Comparison of ENCODE assay signal across 8 cellular contexts in the genomic region with DNA sequence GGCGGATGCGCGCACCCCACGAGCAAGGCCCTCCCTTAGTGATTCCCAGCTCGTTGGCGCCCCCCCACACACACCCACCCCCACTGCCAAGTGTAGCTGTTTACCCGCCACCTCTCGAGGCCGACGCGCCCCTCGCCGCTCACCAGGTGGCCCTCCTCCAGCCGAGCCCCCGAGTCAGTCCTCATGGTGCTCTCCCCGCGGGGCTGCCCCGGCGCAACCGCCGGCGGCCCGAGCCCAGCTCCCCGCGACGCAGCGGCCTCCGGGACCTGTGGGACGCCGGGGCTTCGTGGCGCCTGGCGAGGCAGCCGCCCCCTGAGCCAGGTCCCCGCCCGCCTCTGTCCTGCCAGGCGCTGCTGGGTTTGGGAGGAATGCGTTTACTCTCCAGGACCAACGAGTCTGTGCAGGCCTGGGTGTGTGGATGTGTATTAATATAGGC. TPM values are rescaled to one million over a fixed set of nuclear protein-coding genes. Genes with fewer than 3 reads are reported as not detected.
DNase-seq lines count a peak whose midpoint lies in the region; FAIRE-seq and TF ChIP-seq lines count a peak whose summit lies in the region.

A gene with protein sequence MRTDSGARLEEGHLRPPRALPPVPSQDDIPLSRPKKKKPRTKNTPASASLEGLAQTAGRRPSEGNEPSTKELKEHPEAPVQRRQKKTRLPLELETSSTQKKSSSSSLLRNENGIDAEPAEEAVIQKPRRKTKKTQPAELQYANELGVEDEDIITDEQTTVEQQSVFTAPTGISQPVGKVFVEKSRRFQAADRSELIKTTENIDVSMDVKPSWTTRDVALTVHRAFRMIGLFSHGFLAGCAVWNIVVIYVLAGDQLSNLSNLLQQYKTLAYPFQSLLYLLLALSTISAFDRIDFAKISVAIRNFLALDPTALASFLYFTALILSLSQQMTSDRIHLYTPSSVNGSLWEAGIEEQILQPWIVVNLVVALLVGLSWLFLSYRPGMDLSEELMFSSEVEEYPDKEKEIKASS (minus strand): TSS at position 288 of the 436 bp plus-strand sequence. CDS start 103 bp downstream, at position 185.

- H2AK5ac ChIP-seq in H9 (ENCODE audit: insufficient read length, low read length): no peak within 1 kb of the TSS

- H3K4me1 ChIP-seq in H9 (ENCODE audit: insufficient read depth, low read length): no peaks in the 10 kb centered on the region
- peaks cover 29% of the 10 kb centered on the region for H3K4me1 ChIP-seq in Loucy (ENCODE audit: insufficient read depth, low read length, poor library complexity, severe bottlenecking)

- H3K79me2 ChIP-seq in H9 (ENCODE audit: insufficient read depth, low read length): no peaks in the 10 kb centered on the region
- H3K79me2 ChIP-seq in Loucy (ENCODE audit: insufficient read depth, low read length): peaks cover 28% of the 10 kb centered on the region
- H3K79me2 ChIP-seq in neural cell (replicated peaks; ENCODE audit: insufficient read depth, low read length): peaks cover 28% of the 10 kb centered on the region

- no peak for TF ChIP-seq EP300 in neural cell (conservative IDR thresholded peaks at IDR 0.05; ENCODE audit: poor library complexity, severe bottlenecking)

- WGBS in H9 (ENCODE audit: extremely low coverage, insufficient read length, low lambda C conversion rate): no CpG with 5 or more reads among the region's 39 CpGs

- no peaks in the 10 kb centered on the region for H3K23me2 ChIP-seq in H9 (ENCODE audit: insufficient read length, low read depth, low read length, poor library complexity, severe bottlenecking)

- H3K36me3 ChIP-seq in Loucy (ENCODE audit: insufficient read depth, low read length) (peaks cover 3% of the 10 kb centered on the region; the same call in 1 of the 2 replicates), neural cell (ENCODE audit: insufficient read depth, low read length) (no peaks in the 10 kb centered on the region)

- peak within 1 kb of the TSS; percentile 98 to 99 (median 98) for H3K27ac Mint-ChIP-seq in H9

- no peak for FAIRE-seq in urothelium cell line (lab: Jason Lieb, UNC)

- H4K91ac ChIP-seq in H9 (ENCODE audit: insufficient read length, low read depth, low read length): no peak within 1 kb of the TSS

- H2BK20ac ChIP-seq in H9 (ENCODE audit: low read depth, low read length, poor library complexity, severe bottlenecking): no peak within 1 kb of the TSS

- H4K20me1 ChIP-seq in H9 (ENCODE audit: control insufficient read depth, insufficient read depth, insufficient read length): no peaks in the 10 kb centered on the region
- H4K20me1 ChIP-seq in Loucy (ENCODE audit: insufficient read depth, low read length, poor library complexity, severe bottlenecking): no peaks in the 10 kb centered on the region
- no peaks in the 10 kb centered on the region for H4K20me1 ChIP-seq in neural cell (ENCODE audit: insufficient read depth)

- H3K9me3 ChIP-seq in H9 (ENCODE audit: control insufficient read depth, low read depth, low read length): no peaks in the 10 kb centered on the region
- H3K9me3 ChIP-seq in Loucy (ENCODE audit: insufficient read depth, low read depth, low read length): no peaks in the 10 kb centered on the region
- no peaks in the 10 kb centered on the region for H3K9me3 ChIP-seq in neural cell (ENCODE audit: low read length)

- H3K9me2 ChIP-seq in Loucy (replicated peaks; ENCODE audit: low read depth, low read length) (no peaks in the 10 kb centered on the region), neural cell (ENCODE audit: insufficient read depth, low read length) (no peaks in the 10 kb centered on the region)

- H3K27ac ChIP-seq in H9 (ENCODE audit: insufficient read length, low read depth, low read length): peak within 1 kb of the TSS; percentile 79
- peak within 1 kb of the TSS; percentile 74 for H3K27ac ChIP-seq in neural cell (ENCODE audit: low read length)

- H2BK120ac ChIP-seq in H9 (ENCODE audit: low read depth, low read length, poor library complexity, severe bottlenecking): peak within 1 kb of the TSS; percentile 92

- no peak within 1 kb of the TSS for H2BK12ac ChIP-seq in H9 (ENCODE audit: insufficient read length, low read depth, low read length)

- TF ChIP-seq CTCF in H9 (conservative IDR thresholded peaks at IDR 0.05): no peak
- TF ChIP-seq CTCF in Loucy (conservative IDR thresholded peaks at IDR 0.05; ENCODE audit: low read length): no peak; the same call in 1 of the 2 replicates
- no peak for TF ChIP-seq CTCF in fibroblast of villous mesenchyme (IDR thresholded peaks at IDR 0.05; ENCODE audit: insufficient read depth, low read depth, low read length)
- no peak for TF ChIP-seq CTCF in neural cell (IDR thresholded peaks at IDR 0.05; ENCODE audit: poor library complexity, severe bottlenecking)

- no peaks in the 10 kb centered on the region; the same call in 1 of the 2 replicates for H3K27me3 Mint-ChIP-seq in H9 (ENCODE audit: low read depth)

- no peaks in the 10 kb centered on the region for H3K79me1 ChIP-seq in H9 (ENCODE audit: insufficient read depth, low read depth, low read length, poor library complexity, severe bottlenecking)

- H3K4me2 ChIP-seq in H9 (ENCODE audit: insufficient read depth, insufficient read length, low read length) (peak within 1 kb of the TSS; percentile 88), Loucy (ENCODE audit: low read depth, low read length, poor library complexity, severe bottlenecking) (peak within 1 kb of the TSS; percentile 94), neural cell (ENCODE audit: low read length) (peak within 1 kb of the TSS; percentile 53)

- peak within 1 kb of the TSS; percentile 90 to 97 for H3K4me3 Mint-ChIP-seq in H9

- peaks cover 0 to 7% (median 2%) of the 10 kb centered on the region in 3 experiments; a peak in 5 of 7 replicates for H3K36me3 Mint-ChIP-seq in H9 (ENCODE audit: insufficient read depth in 1 of 3, low read depth in 3 of 3)

- H3K4ac ChIP-seq in H9 (ENCODE audit: low read depth, low read length): no peak within 1 kb of the TSS; the same call in 1 of the 2 replicates

- H2BK15ac ChIP-seq in H9 (ENCODE audit: low read depth, low read length): no peak within 1 kb of the TSS; the same call in 1 of the 2 replicates

- H3K14ac ChIP-seq in H9 (ENCODE audit: insufficient read depth, low read length): peak within 1 kb of the TSS; percentile 98; the same call in 1 of the 2 replicates

- no peaks in the 10 kb centered on the region for H3K9me3 Mint-ChIP-seq in H9

- H2BK5ac ChIP-seq in H9 (ENCODE audit: insufficient read length, low read length): peak within 1 kb of the TSS; percentile 33

- H3T11ph ChIP-seq in H9 (ENCODE audit: low read length): no peak within 1 kb of the TSS

- DNase-seq in NCI-H146 (lab: John Stamatoyannopoulos, UW) (peak; percentile 28), NCI-H146 treated with DMSO at 0.1 percent for 48 hours (lab: John Stamatoyannopoulos, UW; ENCODE audit: unreplicated experiment) (no peak), H9 (peak; percentile 39), fibroblast of villous mesenchyme (ENCODE audit: low read depth) (peak; percentile 11), urothelium cell line (ENCODE audit: low spot score) (peak; percentile 68)
- DNase-seq in activated CD8-positive, alpha-beta memory T cell treated with anti-CD3 and anti-CD28 coated beads, Interleukin-2, amount 50 U/mL, for 48 hours: peak; percentile 75

- TF ChIP-seq RAD21 in neural cell (conservative IDR thresholded peaks at IDR 0.05): no peak

- peak within 1 kb of the TSS; percentile 96 for H3K18ac ChIP-seq in H9 (ENCODE audit: insufficient read length, low read depth, low read length)

- H3F3A ChIP-seq in Loucy (ENCODE audit: low read depth): peaks cover 3% of the 10 kb centered on the region; the same call in 1 of the 2 replicates
- H3F3A ChIP-seq in neural cell (ENCODE audit: insufficient read depth, low read length, poor library complexity, severe bottlenecking): no peaks in the 10 kb centered on the region

- H3K23ac ChIP-seq in H9 (ENCODE audit: insufficient read length, low read depth, low read length): no peak within 1 kb of the TSS

- peak within 1 kb of the TSS; percentile 79 for H3K4me3 ChIP-seq in Loucy (ENCODE audit: low read length, poor library complexity, severe bottlenecking)
- H3K4me3 ChIP-seq in fibroblast of villous mesenchyme (ENCODE audit: low read depth, low read length): peak within 1 kb of the TSS; percentile 96
- H3K4me3 ChIP-seq in neural cell (ENCODE audit: low read length): peak within 1 kb of the TSS; percentile 74

- no peaks in the 10 kb centered on the region for H3K27me3 ChIP-seq in H9 (ENCODE audit: insufficient read depth, low read length)
- H3K27me3 ChIP-seq in Loucy (ENCODE audit: insufficient read depth, low read length, poor library complexity, severe bottlenecking): no peaks in the 10 kb centered on the region
- no peaks in the 10 kb centered on the region for H3K27me3 ChIP-seq in neural cell (ENCODE audit: insufficient read depth, low read depth, low read length)

- H3K4me1 Mint-ChIP-seq in H9: peaks cover 16 to 18% of the 10 kb centered on the region in 2 experiments

- H4K5ac ChIP-seq in H9 (ENCODE audit: insufficient read length, low read depth, low read length): peak within 1 kb of the TSS; percentile 65

- H4K8ac ChIP-seq in H9 (replicated peaks; ENCODE audit: insufficient read length, low read depth, low read length): no peak within 1 kb of the TSS

- H2AFZ ChIP-seq in H9 (ENCODE audit: low read length): peak within 1 kb of the TSS; percentile 96
- H2AFZ ChIP-seq in Loucy (ENCODE audit: low read length): peak within 1 kb of the TSS; percentile 98
- H2AFZ ChIP-seq in neural cell (ENCODE audit: low read depth, low read length): peak within 1 kb of the TSS; percentile 59

- H3K9ac ChIP-seq in H9 (ENCODE audit: extremely low read depth, insufficient read length, low read length) (peak within 1 kb of the TSS; percentile 95), Loucy (ENCODE audit: low read depth, low read length, poor library complexity, severe bottlenecking) (peak within 1 kb of the TSS; percentile 76), neural cell (ENCODE audit: low read length) (peak within 1 kb of the TSS; percentile 83)

- peak within 1 kb of the TSS; percentile 44 for H3K56ac ChIP-seq in H9 (ENCODE audit: insufficient read length, low read depth, low read length)

TF ChIP-seq in neural cell, 6 proteins besides CTCF, POLR2A, EP300 and RAD21 (continues in another document):
- TF ChIP-seq TAF1 (IDR thresholded peaks at IDR 0.05; ENCODE audit: low read depth): no peak
- no peak for TF ChIP-seq POLR2AphosphoS5 (IDR thresholded peaks at IDR 0.05)
- TF ChIP-seq EZH2 (IDR thresholded peaks at IDR 0.05; ENCODE audit: borderline replicate concordance, insufficient read depth, low read length, poor library complexity, severe bottlenecking): no peak
- TF ChIP-seq MXI1 (conservative IDR thresholded peaks at IDR 0.05; ENCODE audit: poor library complexity, severe bottlenecking): no peak

RNA-seq across cellular contexts. Expression of the gene that starts here (rescaled TPM):
- total RNA-seq in H9 (2021) (37.7 and 38.4 TPM in 2 replicates), fibroblast of villous mesenchyme (47.0 and 76.9 TPM in 2 replicates)
- polyA plus RNA-seq in neural cell: 48.7 and 58.7 TPM in 2 replicates
- polyA minus RNA-seq in neural cell: 65.0 and 69.9 TPM in 2 replicates
